In genomic region chr1:86992790-86993189, GRCh38 we compare ENCODE assay signal across 1 cellular context.
TF ChIP-seq lines count a peak whose summit lies in the region.

No MANE protein-coding gene starts in this region.

TF ChIP-seq in GM23338, 12 proteins besides CTCF, POLR2A, EP300 and RAD21 (continued from another document):
- TF ChIP-seq REST (IDR thresholded peaks at IDR 0.05; ENCODE audit: unreplicated experiment) (no peak), ZNF114 (CRISPR knock-in tag; IDR thresholded peaks at IDR 0.05) (no peak)
